Comparison of ENCODE assay signal across 16 cellular contexts in genomic region chr14:105423488-105424195, GRCh38. TPM values are rescaled to one million over a fixed set of nuclear protein-coding genes. Genes with fewer than 3 reads are reported as not detected.
DNase-seq lines count a peak whose midpoint lies in the region; ATAC-seq and TF ChIP-seq lines count a peak whose summit lies in the region.
"Had no signal": no experiment of that assay in that cellular context is flagged by ENCODE, and none has a peak within 500 bp of the region (broad histone marks: within the 10 kb centered on the region; RNA-seq: fewer than 3 reads in every experiment).

No MANE protein-coding gene starts in this region.

- ATAC-seq in activated T-cell treated with anti-CD3 and anti-CD28 coated beads, Interleukin-2, amount 50 U/mL, for 72 hours (replicated peaks in 1 of 2), result no peak
- ATAC-seq in activated T-cell treated with anti-CD3 and anti-CD28 coated beads, Interleukin-2, amount 50 U/mL, for 4 hours, result no peak
- ATAC-seq in GM19023 (IDR thresholded peaks at IDR 0.05; ENCODE audit: unreplicated experiment), result no peak
- ATAC-seq: A549, Right ventricle myocardium inferior had no signal

- no peaks in the 10 kb centered on the region for H3K9me3 Mint-ChIP-seq in activated T-cell treated with anti-CD3 and anti-CD28 coated beads, Interleukin-2, amount 50 U/mL, for 72 hours
- no peaks in the 10 kb centered on the region for H3K9me3 Mint-ChIP-seq in activated T-cell treated with anti-CD3 and anti-CD28 coated beads, Interleukin-2, amount 50 U/mL, for 4 hours
- no peaks in the 10 kb centered on the region for H3K9me3 Mint-ChIP-seq in Calu3 (ENCODE audit: low read depth, unreplicated experiment)
- no peaks in the 10 kb centered on the region for H3K9me3 Mint-ChIP-seq in activated T-helper 1 cell treated with anti-CD3 and anti-CD28 coated beads, Interleukin-12 subunit alpha, Interleukin-12 subunit beta, Interleukin-2, Interleukin-4 antibody, amounts not matched to agents 30 ng/mL and 10 ng/mL and 1 ng/mL, durations not matched to agents 14 hours and 24 hours and 36 hours
- peaks cover 11% of the 10 kb centered on the region for H3K9me3 Mint-ChIP-seq in nephron

- H3K27ac Mint-ChIP-seq in activated T-cell treated with anti-CD3 and anti-CD28 coated beads, Interleukin-2, amount 50 U/mL, for 72 hours, result peak overlapping the region; percentile 73
- H3K27ac Mint-ChIP-seq in Calu3 (ENCODE audit: unreplicated experiment) (no peak overlapping the region), nephron (no peak overlapping the region)
- no peak overlapping the region for H3K27ac Mint-ChIP-seq in activated T-helper 1 cell treated with anti-CD3 and anti-CD28 coated beads, Interleukin-12 subunit alpha, Interleukin-12 subunit beta, Interleukin-2, Interleukin-4 antibody, amounts not matched to agents 30 ng/mL and 10 ng/mL and 1 ng/mL, durations not matched to agents 14 hours and 24 hours and 36 hours

- peak overlapping the region in 1 of 2 donors; percentile 39 for H3K4me3 Mint-ChIP-seq in activated T-cell treated with anti-CD3 and anti-CD28 coated beads, Interleukin-2, amount 50 U/mL, for 72 hours
- no peak overlapping the region for H3K4me3 Mint-ChIP-seq in activated T-cell treated with anti-CD3 and anti-CD28 coated beads, Interleukin-2, amount 50 U/mL, for 4 hours
- no peak overlapping the region for H3K4me3 Mint-ChIP-seq in Calu3 (ENCODE audit: low read depth, unreplicated experiment)
- H3K4me3 Mint-ChIP-seq in activated T-helper 1 cell treated with anti-CD3 and anti-CD28 coated beads, Interleukin-12 subunit alpha, Interleukin-12 subunit beta, Interleukin-2, Interleukin-4 antibody, amounts not matched to agents 30 ng/mL and 10 ng/mL and 1 ng/mL, durations not matched to agents 14 hours and 24 hours and 36 hours, result peak overlapping the region; percentile 45
- peak overlapping the region; percentile 31 to 53 (median 36) for H3K4me3 Mint-ChIP-seq in nephron

- TF ChIP-seq CTCF in Calu3 (IDR thresholded peaks at IDR 0.05; ENCODE audit: unreplicated experiment) (no peak), nephron (IDR thresholded peaks at IDR 0.05; ENCODE audit: unreplicated experiment in 3 of 3) (no peak), GM13977 (IDR thresholded peaks at IDR 0.05; ENCODE audit: extremely low read depth, insufficient read depth, missing control alignments) (no peak)

- H3K27me3 Mint-ChIP-seq in activated T-cell treated with anti-CD3 and anti-CD28 coated beads, Interleukin-2, amount 50 U/mL, for 72 hours (ENCODE audit: low read depth), result no peaks in the 10 kb centered on the region
- H3K27me3 Mint-ChIP-seq in activated T-cell treated with anti-CD3 and anti-CD28 coated beads, Interleukin-2, amount 50 U/mL, for 4 hours (ENCODE audit: low read depth), result no peaks in the 10 kb centered on the region
- H3K27me3 Mint-ChIP-seq in Calu3 (ENCODE audit: unreplicated experiment) (no peaks in the 10 kb centered on the region), nephron (ENCODE audit: low read depth) (no peaks in the 10 kb centered on the region)
- no peaks in the 10 kb centered on the region for H3K27me3 Mint-ChIP-seq in activated T-helper 1 cell treated with anti-CD3 and anti-CD28 coated beads, Interleukin-12 subunit alpha, Interleukin-12 subunit beta, Interleukin-2, Interleukin-4 antibody, amounts not matched to agents 30 ng/mL and 10 ng/mL and 1 ng/mL, durations not matched to agents 14 hours and 24 hours and 36 hours (ENCODE audit: insufficient read depth)

- BruUV-seq in Calu3 (replicated peaks; lab: Mats Ljungman, UMichigan), result TSS peak; percentile 6

- in situ Hi-C loops in GM13977 (cut with MboI; ENCODE audit: low pct_unique_long_range_greater_than_20kb, low sequenced_read_pairs, unreplicated experiment), result no loop called here

- CTCF ChIA-PET in Calu3 (lab: Charles Lee), result no interaction called here

- H3K4me1 Mint-ChIP-seq in activated T-cell treated with anti-CD3 and anti-CD28 coated beads, Interleukin-2, amount 50 U/mL, for 72 hours (ENCODE audit: low read depth), result peaks cover 34% of the 10 kb centered on the region
- peaks cover 35% of the 10 kb centered on the region for H3K4me1 Mint-ChIP-seq in activated T-cell treated with anti-CD3 and anti-CD28 coated beads, Interleukin-2, amount 50 U/mL, for 4 hours (ENCODE audit: low read depth)
- H3K4me1 Mint-ChIP-seq in Calu3 (ENCODE audit: low read depth, unreplicated experiment) (peaks cover 24% of the 10 kb centered on the region), nephron (peaks cover 4% of the 10 kb centered on the region)
- H3K4me1 Mint-ChIP-seq in activated T-helper 1 cell treated with anti-CD3 and anti-CD28 coated beads, Interleukin-12 subunit alpha, Interleukin-12 subunit beta, Interleukin-2, Interleukin-4 antibody, amounts not matched to agents 30 ng/mL and 10 ng/mL and 1 ng/mL, durations not matched to agents 14 hours and 24 hours and 36 hours (ENCODE audit: low read depth), result peaks cover 5% of the 10 kb centered on the region

- DNase-seq in activated T-cell treated with anti-CD3 and anti-CD28 coated beads, Interleukin-2, amount 50 U/mL, for 72 hours, result no peak
- DNase-seq in activated T-cell treated with anti-CD3 and anti-CD28 coated beads, Interleukin-2, amount 50 U/mL, for 4 hours, result no peak
- DNase-seq in Calu3 (no peak), GM13977 (ENCODE audit: low spot score) (no peak), NCI-H526 (lab: John Stamatoyannopoulos, UW) (no peak)
- no peak for DNase-seq in activated T-helper 1 cell treated with anti-CD3 and anti-CD28 coated beads, Interleukin-12 subunit alpha, Interleukin-12 subunit beta, Interleukin-2, Interleukin-4 antibody, amounts not matched to agents 30 ng/mL and 10 ng/mL and 1 ng/mL, durations not matched to agents 14 hours and 24 hours and 36 hours (ENCODE audit: low spot score)
- DNase-seq: C1 segment of cervical spinal cord, MG63, NCI-H1092, NCI-H146, NCI-H2081 treated with DMSO at 0.1 percent for 48 hours, NCI-H510A treated with DMSO at 0.1 percent for 48 hours had no signal

- H3K36me3 Mint-ChIP-seq in activated T-cell treated with anti-CD3 and anti-CD28 coated beads, Interleukin-2, amount 50 U/mL, for 72 hours (ENCODE audit: insufficient read depth in 2 of 2), result peaks cover 7 to 20% of the 10 kb centered on the region in 2 donors
- peaks cover 8% of the 10 kb centered on the region for H3K36me3 Mint-ChIP-seq in activated T-cell treated with anti-CD3 and anti-CD28 coated beads, Interleukin-2, amount 50 U/mL, for 4 hours (ENCODE audit: insufficient read depth)
- H3K36me3 Mint-ChIP-seq in Calu3 (ENCODE audit: insufficient read depth, unreplicated experiment), result peaks cover 61% of the 10 kb centered on the region
- H3K36me3 Mint-ChIP-seq in activated T-helper 1 cell treated with anti-CD3 and anti-CD28 coated beads, Interleukin-12 subunit alpha, Interleukin-12 subunit beta, Interleukin-2, Interleukin-4 antibody, amounts not matched to agents 30 ng/mL and 10 ng/mL and 1 ng/mL, durations not matched to agents 14 hours and 24 hours and 36 hours (ENCODE audit: low read depth), result peaks cover 18% of the 10 kb centered on the region
- peaks cover 31% of the 10 kb centered on the region for H3K36me3 Mint-ChIP-seq in nephron (ENCODE audit: low read depth)

- intact Hi-C loops in Calu3 (cut with micrococcal nuclease; ENCODE audit: unreplicated experiment), result no loop called here
- intact Hi-C loops in activated T-helper 1 cell treated with anti-CD3 and anti-CD28 coated beads, Interleukin-12 subunit alpha, Interleukin-12 subunit beta, Interleukin-2, Interleukin-4 antibody, amounts not matched to agents 30 ng/mL and 10 ng/mL and 1 ng/mL, durations not matched to agents 14 hours and 24 hours and 36 hours (cut with micrococcal nuclease), result no loop called here

RNA-seq across cellular contexts. Expression of gene MTA1, which starts 4.0 kb away (rescaled TPM):
- 100 to 1,000 TPM; 125 to 140 TPM for total RNA-seq in activated T-cell treated with anti-CD3 and anti-CD28 coated beads, Interleukin-2, amount 50 U/mL, for 72 hours
- total RNA-seq in activated T-cell treated with anti-CD3 and anti-CD28 coated beads, Interleukin-2, amount 50 U/mL, for 4 hours, result 100 to 1,000 TPM; 154 to 166 (median 154) TPM
- total RNA-seq in Calu3 (2022), result 161 and 168 TPM in 2 replicates
- 173 and 181 TPM in 2 replicates for total RNA-seq in activated T-helper 1 cell treated with anti-CD3 and anti-CD28 coated beads, Interleukin-12 subunit alpha, Interleukin-12 subunit beta, Interleukin-2, Interleukin-4 antibody, amounts not matched to agents 30 ng/mL and 10 ng/mL and 1 ng/mL, durations not matched to agents 14 hours and 24 hours and 36 hours

RNA-seq across cellular contexts. Expression of gene TEX22, which starts 25.3 kb away (rescaled TPM):
- 1 to 10 TPM; 1.8 to 3.3 TPM for total RNA-seq in activated T-cell treated with anti-CD3 and anti-CD28 coated beads, Interleukin-2, amount 50 U/mL, for 72 hours
- 1 to 10 TPM in 2 of 3 donors, under 1 TPM in 1; 0.71 to 1.7 (median 1.2) TPM for total RNA-seq in activated T-cell treated with anti-CD3 and anti-CD28 coated beads, Interleukin-2, amount 50 U/mL, for 4 hours
- 1.6 and 2.8 TPM in 2 replicates for total RNA-seq in Calu3 (2022)
- 7.4 and 9.1 TPM in 2 replicates for total RNA-seq in activated T-helper 1 cell treated with anti-CD3 and anti-CD28 coated beads, Interleukin-12 subunit alpha, Interleukin-12 subunit beta, Interleukin-2, Interleukin-4 antibody, amounts not matched to agents 30 ng/mL and 10 ng/mL and 1 ng/mL, durations not matched to agents 14 hours and 24 hours and 36 hours

RNA-seq across cellular contexts. Expression of gene CRIP2, which starts 51.0 kb away (rescaled TPM):
- total RNA-seq in activated T-cell treated with anti-CD3 and anti-CD28 coated beads, Interleukin-2, amount 50 U/mL, for 72 hours, result 1 to 10 TPM; 1.1 to 1.3 TPM
- total RNA-seq in activated T-cell treated with anti-CD3 and anti-CD28 coated beads, Interleukin-2, amount 50 U/mL, for 4 hours, result 1 to 10 TPM in 1 of 3 donors, under 1 TPM in 2; 0.90 to 1.4 (median 0.91) TPM
- total RNA-seq in Calu3 (2022), result 70.1 and 71.8 TPM in 2 replicates
- total RNA-seq in activated T-helper 1 cell treated with anti-CD3 and anti-CD28 coated beads, Interleukin-12 subunit alpha, Interleukin-12 subunit beta, Interleukin-2, Interleukin-4 antibody, amounts not matched to agents 30 ng/mL and 10 ng/mL and 1 ng/mL, durations not matched to agents 14 hours and 24 hours and 36 hours, result not detected in 2 replicates

Comparison
In these comparisons a context has a peak if more than half of its experiments do, and no peak if none do; other contexts are left out.
1. H3K4me3 Mint-ChIP-seq: peak in activated T-helper 1 cell treated with anti-CD3 and anti-CD28 coated beads, Interleukin-12 subunit alpha, Interleukin-12 subunit beta, Interleukin-2, Interleukin-4 antibody, amounts not matched to agents 30 ng/mL and 10 ng/mL and 1 ng/mL, durations not matched to agents 14 hours and 24 hours and 36 hours (single experiment) and nephron (3 of 3); none in activated T-cell treated with anti-CD3 and anti-CD28 coated beads, Interleukin-2, amount 50 U/mL, for 4 hours (single experiment) and Calu3 (single experiment).
2. RNA of gene CRIP2, which starts 51.0 kb away (total RNA-seq): 70.1 to 71.8 TPM in Calu3; 1.1 to 1.3 TPM in activated T-cell treated with anti-CD3 and anti-CD28 coated beads, Interleukin-2, amount 50 U/mL, for 72 hours, 0.90 to 1.4 TPM in activated T-cell treated with anti-CD3 and anti-CD28 coated beads, Interleukin-2, amount 50 U/mL, for 4 hours and not detected in activated T-helper 1 cell treated with anti-CD3 and anti-CD28 coated beads, Interleukin-12 subunit alpha, Interleukin-12 subunit beta, Interleukin-2, Interleukin-4 antibody, amounts not matched to agents 30 ng/mL and 10 ng/mL and 1 ng/mL, durations not matched to agents 14 hours and 24 hours and 36 hours; every median in the first group is over 10 times any median in the second.